27 cellular contexts compared by ENCODE assay signal in genomic region chr1:54782588-54782987, GRCh38. TPM values are rescaled to one million over a fixed set of nuclear protein-coding genes. Genes with fewer than 3 reads are reported as not detected.
"Had no signal": no experiment of that assay in that cellular context is flagged by ENCODE, and none has a peak within 500 bp of the region (broad histone marks: within the 10 kb centered on the region; RNA-seq: fewer than 3 reads in every experiment).

No MANE protein-coding gene starts in this region.

- H3K9ac ChIP-seq: KMS-11 had no signal

- H3K4me2 ChIP-seq: KMS-11 had no signal

- H3K27me3 Mint-ChIP-seq: activated CD4-positive, alpha-beta memory T cell treated with anti-CD3 and anti-CD28 coated beads for 36 hours; activated CD4-positive, alpha-beta T cell treated with anti-CD3 and anti-CD28 coated beads, Interleukin-2, amount 10 ng/mL, durations not matched to agents 7 days and 5 days had no signal

- H3K9me3 ChIP-seq: Peyer's patch, SJSA1 had no signal

- H3K4me3 ChIP-seq: cardiac muscle cell, Peyer's patch, SJSA1 had no signal

- H3K4me1 ChIP-seq: Peyer's patch, SJSA1 had no signal

- H3K27ac ChIP-seq: brain microvascular endothelial cell, cardiac muscle cell, KMS-11, Peyer's patch, RWPE1, SJSA1, VCaP had no signal

- FAIRE-seq: TTC549 had no signal

- H3K4me3 Mint-ChIP-seq: activated CD4-positive, alpha-beta memory T cell treated with anti-CD3 and anti-CD28 coated beads for 36 hours; activated CD4-positive, alpha-beta T cell treated with anti-CD3 and anti-CD28 coated beads, Interleukin-2, amount 10 ng/mL, durations not matched to agents 7 days and 5 days had no signal

- H3K4me1 Mint-ChIP-seq: activated CD4-positive, alpha-beta T cell treated with anti-CD3 and anti-CD28 coated beads, Interleukin-2, amount 10 ng/mL, durations not matched to agents 7 days and 5 days had no signal

- ATAC-seq: SK-N-SH treated with all-trans-retinoic acid at 6 μM for 48 hours had no signal

- H3K27me3 ChIP-seq: Peyer's patch had no signal

- H3K36me3 ChIP-seq: brain microvascular endothelial cell, cardiac muscle cell, SJSA1 had no signal

- H3K27ac Mint-ChIP-seq: activated CD4-positive, alpha-beta memory T cell treated with anti-CD3 and anti-CD28 coated beads for 36 hours; activated CD4-positive, alpha-beta T cell treated with anti-CD3 and anti-CD28 coated beads, Interleukin-2, amount 10 ng/mL, durations not matched to agents 7 days and 5 days; activated T-helper 2 cell treated with anti-CD3 and anti-CD28 coated beads, Interferon-gamma antibody, Interleukin-2, Interleukin-4, amounts not matched to agents 10 μg/mL and 5 μg/mL and 100 μg/mL, durations not matched to agents 14 hours and 24 hours and 36 hours had no signal

- H3K9me3 Mint-ChIP-seq: activated CD4-positive, alpha-beta memory T cell treated with anti-CD3 and anti-CD28 coated beads for 36 hours; activated CD4-positive, alpha-beta T cell treated with anti-CD3 and anti-CD28 coated beads, Interleukin-2, amount 10 ng/mL, durations not matched to agents 7 days and 5 days; activated T-helper 2 cell treated with anti-CD3 and anti-CD28 coated beads, Interferon-gamma antibody, Interleukin-2, Interleukin-4, amounts not matched to agents 10 μg/mL and 5 μg/mL and 100 μg/mL, durations not matched to agents 14 hours and 24 hours and 36 hours had no signal

- DNase-seq: activated CD4-positive, alpha-beta memory T cell treated with anti-CD3 and anti-CD28 coated beads for 36 hours; activated CD4-positive, alpha-beta T cell treated with anti-CD3 and anti-CD28 coated beads, Interleukin-2, amount 10 ng/mL, durations not matched to agents 7 days and 5 days; activated CD4-positive, CD25-positive, alpha-beta regulatory T cell; activated gamma-delta T cell treated with Interleukin-2 at 50 U/mL for 16 hours; activated naive CD4-positive, alpha-beta T cell treated with anti-CD3 and anti-CD28 coated beads, Interleukin-2, amount 50 U/mL, for 16 hours; activated T-cell treated with anti-CD3 and anti-CD28 coated beads for 4 hours; activated T-cell treated with anti-CD3 and anti-CD28 coated beads, Interleukin-2, amount 50 U/mL, for 48 hours; amygdala; brain microvascular endothelial cell; NCI-H1092; NCI-H1417; NCI-H1930; NCI-H345; NCI-H510A treated with DMSO at 0.1 percent for 48 hours; Peyer's patch; SHP77; SW 1271; T-helper 2 cell; T1000 had no signal

RNA-seq across cellular contexts. Expression of gene TTC22, which starts 18.5 kb away (rescaled TPM):
- total RNA-seq: cardiac muscle cell, SJSA1 had no signal
- polyA plus RNA-seq: cardiac muscle cell had no signal
